ENCODE assay signal across 22 cellular contexts in the genomic region with DNA sequence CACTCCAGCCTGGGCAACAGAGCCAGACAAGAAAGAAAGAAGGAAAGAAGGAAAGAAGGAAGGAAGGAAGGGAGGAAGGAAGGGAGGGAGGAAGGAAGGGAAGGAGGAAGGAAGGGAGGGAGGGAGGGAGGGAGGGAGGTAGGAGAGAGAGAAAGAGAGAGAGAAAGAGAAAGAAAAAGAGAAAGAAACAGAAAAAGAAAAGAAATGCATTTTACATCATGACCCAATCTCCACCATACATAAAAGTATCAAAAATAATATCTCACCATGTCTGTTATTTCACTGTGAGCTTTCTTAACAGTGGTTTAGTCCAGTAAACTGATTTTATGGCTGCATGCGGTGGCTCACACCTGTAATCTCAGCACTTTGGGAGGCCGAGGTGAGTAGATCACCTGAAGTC.
A peak's percentile ranks its signal among the peaks of the same experiment; 100 is the strongest.
DNase-seq lines count a peak whose midpoint lies in the region; ATAC-seq and TF ChIP-seq lines count a peak whose summit lies in the region.
"Had no signal": no experiment of that assay in that cellular context is flagged by ENCODE, and none has a peak within 500 bp of the region (broad histone marks: within the 10 kb centered on the region; RNA-seq: fewer than 3 reads in every experiment).

No MANE protein-coding gene starts in this region.

- no peaks in the 10 kb centered on the region for H3K9me3 Mint-ChIP-seq in stimulated activated naive CD8-positive, alpha-beta T cell treated with anti-CD3 and anti-CD28 coated beads, Interleukin-15, Interleukin-2, amounts not matched to agents 100 ng/mL and 50 ng/mL, for 24 hours
- no peaks in the 10 kb centered on the region for H3K9me3 Mint-ChIP-seq in central memory CD8-positive, alpha-beta T cell
- no peaks in the 10 kb centered on the region for H3K9me3 Mint-ChIP-seq in stimulated activated naive CD8-positive, alpha-beta T cell treated with anti-CD3 and anti-CD28 coated beads, Interleukin-15, amount 100 ng/mL, for 72 hours

- no peak for TF ChIP-seq EP300 in SK-N-SH (IDR thresholded peaks at IDR 0.05; ENCODE audit: borderline replicate concordance in 1 of 2, low read depth in 1 of 2, low read length in 1 of 2)

- TF ChIP-seq RAD21 in SK-N-SH (IDR thresholded peaks at IDR 0.05; ENCODE audit: low read length): no peak

- no peak overlapping the region for H3K4me3 Mint-ChIP-seq in stimulated activated naive CD8-positive, alpha-beta T cell treated with anti-CD3 and anti-CD28 coated beads, Interleukin-15, Interleukin-2, amounts not matched to agents 100 ng/mL and 50 ng/mL, for 24 hours
- H3K4me3 Mint-ChIP-seq in central memory CD8-positive, alpha-beta T cell: peak overlapping the region; percentile 30
- H3K4me3 Mint-ChIP-seq in stimulated activated naive CD8-positive, alpha-beta T cell treated with anti-CD3 and anti-CD28 coated beads, Interleukin-15, amount 100 ng/mL, for 72 hours: peak overlapping the region in 1 of 2 donors; percentile 17

- CTCF ChIA-PET in SK-N-SH (lab: Yijun Ruan, JAX): interaction anchor here (0.6 to 9.0 kb wide), 7 partner anchors 11 to 1815 kb away, joined by 3 to 351 read pairs (median 6); no protein-coding TSS in a partner anchor

- H3K27ac Mint-ChIP-seq in stimulated activated naive CD8-positive, alpha-beta T cell treated with anti-CD3 and anti-CD28 coated beads, Interleukin-15, Interleukin-2, amounts not matched to agents 100 ng/mL and 50 ng/mL, for 24 hours: peak overlapping the region; percentile 8
- H3K27ac Mint-ChIP-seq in central memory CD8-positive, alpha-beta T cell (ENCODE audit: low read depth): peak overlapping the region; percentile 71
- H3K27ac Mint-ChIP-seq in stimulated activated naive CD8-positive, alpha-beta T cell treated with anti-CD3 and anti-CD28 coated beads, Interleukin-15, amount 100 ng/mL, for 72 hours: peak overlapping the region; percentile 24 to 80

- no peak for TF ChIP-seq POLR2A in spleen (IDR thresholded peaks at IDR 0.05)

- H3F3A ChIP-seq in SU-DHL-6 (ENCODE audit: insufficient read depth): peaks cover 73% of the 10 kb centered on the region
- H3F3A ChIP-seq in SK-N-SH (replicated peaks; ENCODE audit: insufficient read depth): peaks cover 5% of the 10 kb centered on the region

- H3K4me1 ChIP-seq in SK-N-SH (ENCODE audit: control insufficient read depth in 1 of 2, insufficient read depth in 2 of 2, low read depth in 1 of 2, low read length in 1 of 2): peaks cover 26 to 62% of the 10 kb centered on the region in 2 experiments
- H3K4me1 ChIP-seq in spleen: peaks cover 52 to 100% (median 85%) of the 10 kb centered on the region in 6 donors
- peaks cover 71% of the 10 kb centered on the region for H3K4me1 ChIP-seq in lower lobe of right lung

- H4K20me1 ChIP-seq in SU-DHL-6 (ENCODE audit: low read depth, low read length) (no peaks in the 10 kb centered on the region), SK-N-SH (ENCODE audit: insufficient read depth) (no peaks in the 10 kb centered on the region)

- no peaks in the 10 kb centered on the region for H3K27me3 Mint-ChIP-seq in stimulated activated naive CD8-positive, alpha-beta T cell treated with anti-CD3 and anti-CD28 coated beads, Interleukin-15, Interleukin-2, amounts not matched to agents 100 ng/mL and 50 ng/mL, for 24 hours
- H3K27me3 Mint-ChIP-seq in central memory CD8-positive, alpha-beta T cell: no peaks in the 10 kb centered on the region
- H3K27me3 Mint-ChIP-seq in stimulated activated naive CD8-positive, alpha-beta T cell treated with anti-CD3 and anti-CD28 coated beads, Interleukin-15, amount 100 ng/mL, for 72 hours: no peaks in the 10 kb centered on the region

- POLR2A ChIA-PET in SK-N-SH (lab: Yijun Ruan, JAX): no interaction called here

- H3K9me2 ChIP-seq in SU-DHL-6 (replicated peaks; ENCODE audit: insufficient read depth, low read length) (no peaks in the 10 kb centered on the region), SK-N-SH (no peaks in the 10 kb centered on the region)

- intact Hi-C loops in spleen (cut with DNase I; ENCODE audit: low total_unique reads): no loop called here
- intact Hi-C loops in lower lobe of right lung (cut with DNase I): no loop called here

- H3K9ac ChIP-seq in SU-DHL-6 (ENCODE audit: low read length) (peak overlapping the region; percentile 13; the same call in 1 of the 2 replicates), SK-N-SH (no peak overlapping the region)

- H3K9me3 ChIP-seq in SU-DHL-6 (ENCODE audit: insufficient read depth, low read length): no peaks in the 10 kb centered on the region
- no peaks in the 10 kb centered on the region for H3K9me3 ChIP-seq in SK-N-SH
- no peaks in the 10 kb centered on the region for H3K9me3 ChIP-seq in spleen
- H3K9me3 ChIP-seq in lower lobe of right lung: no peaks in the 10 kb centered on the region
- H3K9me3 ChIP-seq: adrenal gland, colonic mucosa, stomach, tibial nerve had no signal

- peaks cover 17% of the 10 kb centered on the region for H3K36me3 Mint-ChIP-seq in stimulated activated naive CD8-positive, alpha-beta T cell treated with anti-CD3 and anti-CD28 coated beads, Interleukin-15, Interleukin-2, amounts not matched to agents 100 ng/mL and 50 ng/mL, for 24 hours (ENCODE audit: low read depth)
- peaks cover 40% of the 10 kb centered on the region for H3K36me3 Mint-ChIP-seq in central memory CD8-positive, alpha-beta T cell (ENCODE audit: insufficient read depth)

- peaks cover 87% of the 10 kb centered on the region for H3K4me1 Mint-ChIP-seq in stimulated activated naive CD8-positive, alpha-beta T cell treated with anti-CD3 and anti-CD28 coated beads, Interleukin-15, Interleukin-2, amounts not matched to agents 100 ng/mL and 50 ng/mL, for 24 hours (ENCODE audit: low read depth)
- H3K4me1 Mint-ChIP-seq in central memory CD8-positive, alpha-beta T cell: peaks cover 69% of the 10 kb centered on the region
- peaks cover 84% of the 10 kb centered on the region for H3K4me1 Mint-ChIP-seq in stimulated activated naive CD8-positive, alpha-beta T cell treated with anti-CD3 and anti-CD28 coated beads, Interleukin-15, amount 100 ng/mL, for 72 hours

- no peak for ATAC-seq in stimulated activated naive CD8-positive, alpha-beta T cell treated with anti-CD3 and anti-CD28 coated beads, Interleukin-15, Interleukin-2, amounts not matched to agents 100 U/mL and 50 U/mL, for 24 hours
- no peak for ATAC-seq in central memory CD8-positive, alpha-beta T cell (replicated peaks; ENCODE audit: extremely low read depth, poor library complexity, severe bottlenecking)
- no peak for ATAC-seq in stimulated activated naive CD8-positive, alpha-beta T cell treated with anti-CD3 and anti-CD28 coated beads, Interleukin-15, amount 100 ng/mL, for 72 hours
- ATAC-seq in lower lobe of right lung: no peak
- ATAC-seq: Right ventricle myocardium inferior had no signal

- H3K4me3 ChIP-seq in SU-DHL-6 (ENCODE audit: insufficient read depth, low read length, poor library complexity, severe bottlenecking) (no peak overlapping the region), SK-N-SH (ENCODE audit: low read depth in 2 of 2, low read length in 1 of 2) (no peak overlapping the region), spleen (no peak overlapping the region), lower lobe of right lung (no peak overlapping the region)
- H3K4me3 ChIP-seq: adrenal gland, colonic mucosa, stomach, tibial nerve had no signal

- H3K4me2 ChIP-seq in SU-DHL-6 (ENCODE audit: low read depth, low read length, poor library complexity, severe bottlenecking) (peak overlapping the region; percentile 88), SK-N-SH (no peak overlapping the region)

- H3K36me3 ChIP-seq in SU-DHL-6 (ENCODE audit: low read length) (peaks cover 10% of the 10 kb centered on the region), SK-N-SH (replicated peaks in 1 of 2; ENCODE audit: control insufficient read depth in 1 of 2, insufficient read depth in 2 of 2, low read length in 1 of 2) (peaks cover 0 to 8% of the 10 kb centered on the region in 2 experiments), spleen (peaks cover 0 to 26% (median 13%) of the 10 kb centered on the region in 6 donors), lower lobe of right lung (peaks cover 20% of the 10 kb centered on the region)
- H3K36me3 ChIP-seq: brain microvascular endothelial cell had no signal

- H3K79me2 ChIP-seq in SU-DHL-6 (ENCODE audit: insufficient read depth, low read length): peaks cover 89% of the 10 kb centered on the region
- H3K79me2 ChIP-seq in SK-N-SH (ENCODE audit: insufficient read depth): peaks cover 55% of the 10 kb centered on the region

- TF ChIP-seq CTCF in SU-DHL-6 (IDR thresholded peaks at IDR 0.05; ENCODE audit: insufficient read depth, low read length, poor library complexity, severe bottlenecking): no peak
- TF ChIP-seq CTCF in SK-N-SH (IDR thresholded peaks at IDR 0.05): no peak
- TF ChIP-seq CTCF in spleen (IDR thresholded peaks at IDR 0.05 in 8 of 11, conservative IDR thresholded peaks at IDR 0.05 in 3 of 11): no peak
- no peak for TF ChIP-seq CTCF in lower lobe of right lung (IDR thresholded peaks at IDR 0.05)

- DNase-seq in stimulated activated naive CD8-positive, alpha-beta T cell treated with anti-CD3 and anti-CD28 coated beads, Interleukin-15, Interleukin-2, amounts not matched to agents 100 U/mL and 50 U/mL, for 24 hours: no peak
- no peak for DNase-seq in central memory CD8-positive, alpha-beta T cell (ENCODE audit: low spot score in 2 of 2)
- DNase-seq in stimulated activated naive CD8-positive, alpha-beta T cell treated with anti-CD3 and anti-CD28 coated beads, Interleukin-15, amount 100 ng/mL, for 72 hours: no peak
- DNase-seq in SK-N-SH (no peak), spleen (no peak), lower lobe of right lung (no peak)
- DNase-seq: adrenal gland, brain microvascular endothelial cell, colonic mucosa, Karpas-422, MV-4-11, NCI-H1694 treated with DMSO at 0.1 percent for 48 hours, NCI-H2227 treated with DMSO at 0.1 percent for 48 hours, NCI-H748 treated with DMSO at 0.1 percent for 48 hours, occipital lobe, OCI-M1, small intestine, stomach had no signal

- WGBS in SK-N-SH (ENCODE audit: low lambda C conversion rate): 100% methylated on average over 2 of the region's 2 CpGs
- WGBS in spleen, 5 donors: 82 to 91% (median 90%) methylated on average over 2 of the region's 2 CpGs

- H3K27ac ChIP-seq in SU-DHL-6 (ENCODE audit: low read depth, low read length) (peak overlapping the region; percentile 96), SK-N-SH (ENCODE audit: low read depth in 2 of 2, low read length in 1 of 2) (no peak overlapping the region), spleen (peak overlapping the region in 1 of 8 donors; percentile 16), lower lobe of right lung (no peak overlapping the region)
- H3K27ac ChIP-seq: adrenal gland, brain microvascular endothelial cell, colonic mucosa, stomach, tibial nerve had no signal

- H2AFZ ChIP-seq in SU-DHL-6 (ENCODE audit: low read depth, low read length, severe bottlenecking): no peak overlapping the region
- no peak overlapping the region for H2AFZ ChIP-seq in SK-N-SH (ENCODE audit: low read depth)

- H3K27me3 ChIP-seq in SU-DHL-6 (ENCODE audit: low read length) (no peaks in the 10 kb centered on the region), SK-N-SH (ENCODE audit: insufficient read depth) (no peaks in the 10 kb centered on the region), spleen (replicated peaks in 1 of 7) (no peaks in the 10 kb centered on the region), lower lobe of right lung (ENCODE audit: low read depth) (no peaks in the 10 kb centered on the region)
- H3K27me3 ChIP-seq: adrenal gland, brain microvascular endothelial cell, colonic mucosa, stomach, tibial nerve had no signal

TF ChIP-seq in SK-N-SH, 30 proteins besides CTCF, POLR2A, EP300 and RAD21 (continues in another document):
- no peak for TF ChIP-seq FOSL2 (IDR thresholded peaks at IDR 0.05; ENCODE audit: borderline replicate concordance, low read depth)

Comparison
In these comparisons a context has a peak if more than half of its experiments do, and no peak if none do; other contexts are left out.
1. H3K27ac Mint-ChIP-seq: peak in every context shown above with its lines; median percentile 71 in central memory CD8-positive, alpha-beta T cell; 52 in stimulated activated naive CD8-positive, alpha-beta T cell treated with anti-CD3 and anti-CD28 coated beads, Interleukin-15, amount 100 ng/mL, for 72 hours; 8 in stimulated activated naive CD8-positive, alpha-beta T cell treated with anti-CD3 and anti-CD28 coated beads, Interleukin-15, Interleukin-2, amounts not matched to agents 100 ng/mL and 50 ng/mL, for 24 hours.